Comparison of ENCODE assay signal across 8 cellular contexts in the genomic region with DNA sequence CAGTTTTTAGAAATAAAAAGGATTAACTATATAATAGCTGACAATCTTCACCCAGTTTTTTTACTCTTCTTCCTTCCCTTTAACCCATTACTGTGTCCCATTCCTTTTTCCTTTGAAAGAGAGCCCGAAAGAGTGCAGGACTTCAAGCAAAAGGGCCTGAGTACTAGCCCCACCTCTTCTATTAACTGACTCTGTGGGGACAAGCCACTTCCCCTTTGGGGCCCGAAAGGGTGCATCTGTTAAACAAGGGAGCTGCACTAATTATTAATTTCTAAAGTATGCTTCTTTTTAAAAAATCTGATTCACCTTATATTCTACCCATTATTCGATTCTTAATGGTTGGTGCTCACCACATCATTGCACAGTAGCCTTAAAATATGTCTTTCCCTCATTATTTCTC. TPM values are rescaled to one million over a fixed set of nuclear protein-coding genes. Genes with fewer than 3 reads are reported as not detected.
A peak's percentile ranks its signal among the peaks of the same experiment; 100 is the strongest.
DNase-seq lines count a peak whose midpoint lies in the region; ATAC-seq and TF ChIP-seq lines count a peak whose summit lies in the region.

No MANE protein-coding gene starts in this region.

- H3K36me3 ChIP-seq in breast epithelium (no peaks in the 10 kb centered on the region), stomach smooth muscle (ENCODE audit: control insufficient read depth in 2 of 2, insufficient read depth in 2 of 2, low read length in 2 of 2) (no peaks in the 10 kb centered on the region)

- H3K27me3 ChIP-seq in breast epithelium (no peaks in the 10 kb centered on the region), stomach smooth muscle (ENCODE audit: control insufficient read depth in 1 of 2, insufficient read depth in 2 of 2, low read length in 2 of 2) (no peaks in the 10 kb centered on the region)

- no peaks in the 10 kb centered on the region for H3K9me3 Mint-ChIP-seq in activated T-cell treated with anti-CD3 and anti-CD28 coated beads, Interleukin-2, amount 50 U/mL, for 4 hours
- no peaks in the 10 kb centered on the region for H3K9me3 Mint-ChIP-seq in IgD-negative memory B cell

- peak overlapping the region; percentile 96 for H3K4me3 Mint-ChIP-seq in activated T-cell treated with anti-CD3 and anti-CD28 coated beads, Interleukin-2, amount 50 U/mL, for 4 hours
- H3K4me3 Mint-ChIP-seq in IgD-negative memory B cell, result peak overlapping the region; percentile 85 to 97 (median 96)

- no peak for TF ChIP-seq CTCF in breast epithelium (IDR thresholded peaks at IDR 0.05)

- no peaks in the 10 kb centered on the region for H3K4me1 ChIP-seq in breast epithelium
- peaks cover 26% of the 10 kb centered on the region for H3K4me1 ChIP-seq in stomach smooth muscle (ENCODE audit: control insufficient read depth, insufficient read depth, low read length)

- no peaks in the 10 kb centered on the region for H3K27me3 Mint-ChIP-seq in activated T-cell treated with anti-CD3 and anti-CD28 coated beads, Interleukin-2, amount 50 U/mL, for 4 hours (ENCODE audit: low read depth)
- H3K27me3 Mint-ChIP-seq in IgD-negative memory B cell, result no peaks in the 10 kb centered on the region

- DNase-seq in activated T-cell treated with anti-CD3 and anti-CD28 coated beads, Interleukin-2, amount 50 U/mL, for 4 hours, result no peak
- DNase-seq in activated T-cell treated with anti-CD3 and anti-CD28 coated beads for 4 hours, result no peak
- DNase-seq in breast epithelium (ENCODE audit: low spot score in 2 of 2), result no peak
- DNase-seq in NCI-H82 treated with DMSO at 0.1 percent for 48 hours (lab: John Stamatoyannopoulos, UW; ENCODE audit: unreplicated experiment), result no peak
- DNase-seq in NCI-H2081 treated with DMSO at 0.1 percent for 48 hours (lab: John Stamatoyannopoulos, UW), result no peak
- DNase-seq in NCI-H1105 treated with DMSO at 0.1 percent for 48 hours (lab: John Stamatoyannopoulos, UW), result no peak

- peak overlapping the region in 2 of 3 donors; percentile 76 to 91 for H3K27ac Mint-ChIP-seq in IgD-negative memory B cell

- no peak for TF ChIP-seq POLR2A in breast epithelium (IDR thresholded peaks at IDR 0.05)

- peaks cover 9% of the 10 kb centered on the region for H3K36me3 Mint-ChIP-seq in activated T-cell treated with anti-CD3 and anti-CD28 coated beads, Interleukin-2, amount 50 U/mL, for 4 hours (ENCODE audit: insufficient read depth)
- H3K36me3 Mint-ChIP-seq in IgD-negative memory B cell, result no peaks in the 10 kb centered on the region

- H3K4me1 Mint-ChIP-seq in activated T-cell treated with anti-CD3 and anti-CD28 coated beads, Interleukin-2, amount 50 U/mL, for 4 hours (ENCODE audit: low read depth), result peaks cover 75% of the 10 kb centered on the region
- peaks cover 39 to 59% (median 47%) of the 10 kb centered on the region in 3 donors for H3K4me1 Mint-ChIP-seq in IgD-negative memory B cell

- ATAC-seq in activated T-cell treated with anti-CD3 and anti-CD28 coated beads, Interleukin-2, amount 50 U/mL, for 4 hours, result no peak

- H3K9ac ChIP-seq in stomach smooth muscle (ENCODE audit: low read length in 2 of 2), result no peak overlapping the region

- no peaks in the 10 kb centered on the region for H3K9me3 ChIP-seq in breast epithelium
- no peaks in the 10 kb centered on the region for H3K9me3 ChIP-seq in stomach smooth muscle (ENCODE audit: control insufficient read depth in 2 of 2, low read length in 2 of 2)

- H3K27ac ChIP-seq in breast epithelium, result peak overlapping the region in 1 of 2 donors; percentile 50
- H3K27ac ChIP-seq in stomach smooth muscle (ENCODE audit: low read length), result no peak overlapping the region

- intact Hi-C loops in breast epithelium (cut with DNase I; ENCODE audit: low total_unique reads), result no loop called here

- peak overlapping the region in 2 of 3 donors; percentile 1 to 98 for H3K4me3 ChIP-seq in breast epithelium
- peak overlapping the region; percentile 89 to 90 for H3K4me3 ChIP-seq in stomach smooth muscle (ENCODE audit: low read length in 2 of 2)

RNA-seq across cellular contexts. Expression of a gene that starts 3.3 kb away (rescaled TPM):
- 10 to 100 TPM; 42.1 to 44.0 (median 43.9) TPM for total RNA-seq in activated T-cell treated with anti-CD3 and anti-CD28 coated beads, Interleukin-2, amount 50 U/mL, for 4 hours
- 10.2 TPM for polyA plus RNA-seq in IgD-negative memory B cell
- total RNA-seq in breast epithelium, result 100 to 1,000 TPM in 1 of 3 donors, 10 to 100 TPM in 2; 51.5 to 103 (median 77.3) TPM
